8 cellular contexts compared by ENCODE assay signal in the genomic region with DNA sequence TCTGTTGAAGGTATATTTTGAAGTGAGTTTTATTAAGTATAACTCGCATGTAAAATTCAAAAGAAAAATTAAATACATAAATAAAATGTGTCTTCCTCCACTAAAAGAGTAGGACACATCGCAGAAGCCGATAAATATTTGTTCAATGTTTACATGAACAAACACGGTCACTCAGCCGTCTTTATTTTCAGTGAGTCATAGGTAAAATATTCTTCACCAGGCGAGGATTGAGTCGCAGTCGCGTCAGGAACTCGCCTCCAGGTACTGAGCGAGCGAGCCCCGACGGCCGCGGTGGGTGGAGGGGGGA. TPM values are rescaled to one million over a fixed set of nuclear protein-coding genes. Genes with fewer than 3 reads are reported as not detected.
DNase-seq lines count a peak whose midpoint lies in the region; ATAC-seq, FAIRE-seq and TF ChIP-seq lines count a peak whose summit lies in the region.

No MANE protein-coding gene starts in this region.

- H3K9ac ChIP-seq in HUES64 (ENCODE audit: low read depth, low read length) (peak overlapping the region; percentile 98), mucosa of stomach (ENCODE audit: low read length) (peak overlapping the region; percentile 65)

- POLR2A ChIA-PET in A549 (lab: Yijun Ruan, JAX), result interaction anchor here (0.7 to 1.4 kb wide), 11 partner anchors 9 to 190 kb away, joined by 3 to 8 read pairs (median 4); a partner anchor contains a TSS

- H3K4me2 ChIP-seq in A549, result peak overlapping the region; percentile 60

- H3K9me3 ChIP-seq in A549 (no peaks in the 10 kb centered on the region), HUES64 (ENCODE audit: insufficient read depth, low read depth, low read length) (no peaks in the 10 kb centered on the region), mucosa of stomach (ENCODE audit: control insufficient read depth, low read length) (no peaks in the 10 kb centered on the region)

- FAIRE-seq in A549 (lab: Jason Lieb, UNC) (no peak), GM19239 (lab: Jason Lieb, UNC) (no peak)

- ATAC-seq in A549, result no peak; a peak in 2 of 6 replicates
- no peak for ATAC-seq in sciatic nerve

- DNase-seq in A549 (ENCODE audit: low read depth in 1 of 2, low spot score in 1 of 2) (peak in 1 of 2 experiments; percentile 72), caudate nucleus (lab: John Stamatoyannopoulos, UW) (no peak), sciatic nerve (ENCODE audit: low spot score) (no peak), GM19239 (ENCODE audit: insufficient read length, low spot score) (no peak), COLO829 (ENCODE audit: low spot score) (no peak)
- no peak for DNase-seq in stimulated activated CD4-positive, alpha-beta T cell treated with anti-CD3 and anti-CD28 coated beads, Interleukin-2, amount 100 ng/mL, for 48 hours

- no peak for TF ChIP-seq EP300 in A549 (IDR thresholded peaks at IDR 0.05)

- H3K27me3 ChIP-seq in HUES64 (ENCODE audit: insufficient read depth, low read length) (no peaks in the 10 kb centered on the region), mucosa of stomach (ENCODE audit: control insufficient read depth, insufficient read depth, low read length) (no peaks in the 10 kb centered on the region)

- no peak for TF ChIP-seq POLR2A in A549 (IDR thresholded peaks at IDR 0.05; ENCODE audit: low read length)

- peaks cover 27% of the 10 kb centered on the region for H3K4me1 ChIP-seq in A549
- H3K4me1 ChIP-seq in HUES64 (ENCODE audit: insufficient read depth, low read length), result peaks cover 5% of the 10 kb centered on the region; the same call in 1 of the 2 replicates
- peaks cover 6% of the 10 kb centered on the region for H3K4me1 ChIP-seq in mucosa of stomach (ENCODE audit: control insufficient read depth, insufficient read depth, low read length)

- H3K4me3 ChIP-seq in A549 (peak overlapping the region; percentile 62), HUES64 (ENCODE audit: low read length) (peak overlapping the region; percentile 70), mucosa of stomach (ENCODE audit: low read length) (no peak overlapping the region)

- H3K27ac ChIP-seq in A549, result peak overlapping the region; percentile 89 to 98
- peak overlapping the region; percentile 95; the same call in 1 of the 2 replicates for H3K27ac ChIP-seq in HUES64 (ENCODE audit: low read depth, low read length)
- H3K27ac ChIP-seq in caudate nucleus (ENCODE audit: low read depth, low read length), result peak overlapping the region; percentile 86

- CTCF ChIA-PET in A549 (lab: Yijun Ruan, JAX), result interaction anchor here (1.0 to 1.1 kb wide), 3 partner anchors 22 to 32 kb away, joined by 3 to 5 read pairs (median 5); no protein-coding TSS in a partner anchor

- no peak for TF ChIP-seq RAD21 in A549 (conservative IDR thresholded peaks at IDR 0.05 in 1 of 2, IDR thresholded peaks at IDR 0.05 in 1 of 2)

- no peak for TF ChIP-seq CTCF in A549 (IDR thresholded peaks at IDR 0.05)

- intact Hi-C loops in sciatic nerve (cut with DNase I), result no loop called here

- H3K36me3 ChIP-seq in HUES64 (ENCODE audit: insufficient read depth, low read length), result no peaks in the 10 kb centered on the region
- no peaks in the 10 kb centered on the region for H3K36me3 ChIP-seq in mucosa of stomach (ENCODE audit: control insufficient read depth, insufficient read depth, low read length)

- WGBS in A549 (ENCODE audit: missing lambda C conversion rate), result under 1% methylated on average over 14 of the region's 16 CpGs
- WGBS in HUES64, result 0% methylated on average over 12 of the region's 16 CpGs

TF ChIP-seq in A549, 52 proteins besides CTCF, POLR2A, EP300 and RAD21:
- TF ChIP-seq CBX8 (IDR thresholded peaks at IDR 0.05), result no peak
- no peak for TF ChIP-seq CBX2 (IDR thresholded peaks at IDR 0.05; ENCODE audit: borderline replicate concordance, low read depth)
- TF ChIP-seq, protein P1, sequence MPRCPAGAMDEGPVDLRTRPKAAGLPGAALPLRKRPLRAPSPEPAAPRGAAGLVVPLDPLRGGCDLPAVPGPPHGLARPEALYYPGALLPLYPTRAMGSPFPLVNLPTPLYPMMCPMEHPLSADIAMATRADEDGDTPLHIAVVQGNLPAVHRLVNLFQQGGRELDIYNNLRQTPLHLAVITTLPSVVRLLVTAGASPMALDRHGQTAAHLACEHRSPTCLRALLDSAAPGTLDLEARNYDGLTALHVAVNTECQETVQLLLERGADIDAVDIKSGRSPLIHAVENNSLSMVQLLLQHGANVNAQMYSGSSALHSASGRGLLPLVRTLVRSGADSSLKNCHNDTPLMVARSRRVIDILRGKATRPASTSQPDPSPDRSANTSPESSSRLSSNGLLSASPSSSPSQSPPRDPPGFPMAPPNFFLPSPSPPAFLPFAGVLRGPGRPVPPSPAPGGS (IDR thresholded peaks at IDR 0.05), result no peak
- TF ChIP-seq CHD4 (IDR thresholded peaks at IDR 0.05; ENCODE audit: borderline replicate concordance), result no peak
- peak; percentile 34; the same call in 1 of the 2 replicates for TF ChIP-seq JUNB (IDR thresholded peaks at IDR 0.05)
- TF ChIP-seq POLR2AphosphoS2 (conservative IDR thresholded peaks at IDR 0.05; ENCODE audit: low read length), result no peak
- no peak for TF ChIP-seq FOSL2 (IDR thresholded peaks at IDR 0.05)
- peak; percentile 84 for TF ChIP-seq FOSL2 (CRISPR knock-in tag; IDR thresholded peaks at IDR 0.05)
- no peak for TF ChIP-seq HDAC2 (IDR thresholded peaks at IDR 0.05)
- TF ChIP-seq, protein P2, sequence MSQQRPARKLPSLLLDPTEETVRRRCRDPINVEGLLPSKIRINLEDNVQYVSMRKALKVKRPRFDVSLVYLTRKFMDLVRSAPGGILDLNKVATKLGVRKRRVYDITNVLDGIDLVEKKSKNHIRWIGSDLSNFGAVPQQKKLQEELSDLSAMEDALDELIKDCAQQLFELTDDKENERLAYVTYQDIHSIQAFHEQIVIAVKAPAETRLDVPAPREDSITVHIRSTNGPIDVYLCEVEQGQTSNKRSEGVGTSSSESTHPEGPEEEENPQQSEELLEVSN (IDR thresholded peaks at IDR 0.05; ENCODE audit: borderline replicate concordance, low read depth), result no peak
TF ChIP-seq in A549: peak in this region for 2.

RNA-seq across cellular contexts. Expression of a gene that starts 0.3 kb away (rescaled TPM):
- polyA plus RNA-seq in A549 (2011; rRNA removed) (159 and 190 TPM in 2 replicates), A549 (2017; fragmentation: RNase III; extraction: RNeasy Plus Mini Kit Qiagen cat#74134 plus additional on column Dnase treatment) (63.5 to 73.0 TPM (median 66.5 TPM) in 3 replicates)
- 69.8 and 74.5 TPM in 2 replicates for polyA plus RNA-seq in A549 (2012; cell fraction: cytosol; rRNA removed)
- polyA plus RNA-seq in A549 (2012; cell fraction: nucleus; rRNA removed), result 17.1 and 30.8 TPM in 2 replicates
- polyA minus RNA-seq in A549 (2011; rRNA and poly(A)+ RNA removed), result 41.3 and 45.5 TPM in 2 replicates
- polyA plus RNA-seq in HUES64 (2013, experiment 1 of 2), result 58.2 TPM
- polyA plus RNA-seq in HUES64 (2013, experiment 2 of 2), result 68.7 TPM
- 94.6 TPM for total RNA-seq in sciatic nerve

RNA-seq across cellular contexts. Expression of a gene that starts 3.9 kb away (rescaled TPM):
- 6.4 and 6.9 TPM in 2 replicates for polyA plus RNA-seq in A549 (2011; rRNA removed)
- polyA plus RNA-seq in A549 (2012; cell fraction: cytosol; rRNA removed), result 1.4 and 1.7 TPM in 2 replicates
- polyA plus RNA-seq in A549 (2012; cell fraction: nucleus; rRNA removed), result 0.62 and 0.71 TPM in 2 replicates
- 4.3 to 6.1 TPM (median 4.7 TPM) in 3 replicates for polyA plus RNA-seq in A549 (2017; fragmentation: RNase III; extraction: RNeasy Plus Mini Kit Qiagen cat#74134 plus additional on column Dnase treatment)
- 2.9 and 4.5 TPM in 2 replicates for polyA minus RNA-seq in A549 (2011; rRNA and poly(A)+ RNA removed)
- polyA plus RNA-seq in HUES64 (2013, experiment 1 of 2), result 1.0 TPM
- 1.4 TPM for polyA plus RNA-seq in HUES64 (2013, experiment 2 of 2)
- total RNA-seq in sciatic nerve, result 63.0 TPM

RNA-seq across cellular contexts. Expression of a gene that starts 44.6 kb away (rescaled TPM):
- 16.7 and 16.9 TPM in 2 replicates for polyA plus RNA-seq in A549 (2011; rRNA removed)
- 9.3 and 10.8 TPM in 2 replicates for polyA plus RNA-seq in A549 (2012; cell fraction: cytosol; rRNA removed)
- polyA plus RNA-seq in A549 (2012; cell fraction: nucleus; rRNA removed), result 3.9 and 6.1 TPM in 2 replicates
- polyA plus RNA-seq in A549 (2017; fragmentation: RNase III; extraction: RNeasy Plus Mini Kit Qiagen cat#74134 plus additional on column Dnase treatment), result 12.8 to 15.1 TPM (median 14.4 TPM) in 3 replicates
- polyA minus RNA-seq in A549 (2011; rRNA and poly(A)+ RNA removed), result 2.7 and 3.2 TPM in 2 replicates
- 4.3 TPM for polyA plus RNA-seq in HUES64 (2013, experiment 1 of 2)
- polyA plus RNA-seq in HUES64 (2013, experiment 2 of 2), result 7.0 TPM
- total RNA-seq in sciatic nerve, result 3.9 TPM

RNA-seq across cellular contexts. Expression of a gene that starts 44.6 kb away (rescaled TPM):
- 31.9 and 38.0 TPM in 2 replicates for polyA plus RNA-seq in A549 (2011; rRNA removed)
- polyA plus RNA-seq in A549 (2012; cell fraction: cytosol; rRNA removed), result 3.5 and 4.3 TPM in 2 replicates
- polyA plus RNA-seq in A549 (2012; cell fraction: nucleus; rRNA removed), result 5.7 and 5.8 TPM in 2 replicates
- polyA plus RNA-seq in A549 (2017; fragmentation: RNase III; extraction: RNeasy Plus Mini Kit Qiagen cat#74134 plus additional on column Dnase treatment), result 12.2 to 13.9 TPM (median 12.3 TPM) in 3 replicates
- 6.1 and 7.2 TPM in 2 replicates for polyA minus RNA-seq in A549 (2011; rRNA and poly(A)+ RNA removed)
- 12.5 TPM for polyA plus RNA-seq in HUES64 (2013, experiment 1 of 2)
- 11.8 TPM for polyA plus RNA-seq in HUES64 (2013, experiment 2 of 2)
- 22.9 TPM for total RNA-seq in sciatic nerve

RNA-seq across cellular contexts. Expression of a gene that starts 44.9 kb away (rescaled TPM):
- 37.3 and 42.0 TPM in 2 replicates for polyA plus RNA-seq in A549 (2011; rRNA removed)
- 20.7 and 23.5 TPM in 2 replicates for polyA plus RNA-seq in A549 (2012; cell fraction: cytosol; rRNA removed)
- polyA plus RNA-seq in A549 (2012; cell fraction: nucleus; rRNA removed), result 6.3 and 9.1 TPM in 2 replicates
- polyA plus RNA-seq in A549 (2017; fragmentation: RNase III; extraction: RNeasy Plus Mini Kit Qiagen cat#74134 plus additional on column Dnase treatment), result 42.9 to 44.1 TPM (median 43.3 TPM) in 3 replicates
- 23.3 and 26.3 TPM in 2 replicates for polyA minus RNA-seq in A549 (2011; rRNA and poly(A)+ RNA removed)
- polyA plus RNA-seq in HUES64 (2013, experiment 1 of 2), result 19.9 TPM
- 18.5 TPM for polyA plus RNA-seq in HUES64 (2013, experiment 2 of 2)
- total RNA-seq in sciatic nerve, result 12.3 TPM
